28 cellular contexts compared by ENCODE assay signal in the genomic region with DNA sequence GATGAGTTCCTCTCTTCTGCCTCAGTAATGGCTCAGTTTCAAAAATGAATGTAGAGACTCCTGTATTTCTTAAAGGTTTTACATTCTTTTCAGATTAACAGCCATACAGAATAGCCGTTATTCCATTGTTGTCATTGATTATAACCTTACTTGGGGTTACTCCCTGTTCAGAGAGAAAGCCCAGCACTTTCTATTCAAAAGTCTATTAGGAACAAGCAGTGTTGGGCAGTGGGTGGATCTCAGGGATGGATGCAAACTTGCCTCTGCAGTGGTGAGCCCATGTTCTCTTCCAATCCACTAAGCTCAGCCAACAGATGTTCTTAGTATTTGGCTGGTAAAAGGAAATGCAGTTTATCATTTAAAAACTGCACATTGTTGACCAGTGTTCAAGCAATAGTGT.
"Had no signal": no experiment of that assay in that cellular context is flagged by ENCODE, and none has a peak within 500 bp of the region (broad histone marks: within the 10 kb centered on the region; RNA-seq: fewer than 3 reads in every experiment).

No MANE protein-coding gene starts in this region.

- H3K9me3 ChIP-seq: SJCRH30 had no signal

- DNase-seq: activated CD4-positive, alpha-beta memory T cell treated with anti-CD3 and anti-CD28 coated beads, Interleukin-2, amount 10 ng/mL, durations not matched to agents 7 days and 5 days; activated CD4-positive, alpha-beta T cell treated with anti-CD3 and anti-CD28 coated beads for 4 hours; activated CD8-positive, alpha-beta memory T cell treated with anti-CD3 and anti-CD28 coated beads for 24 hours; activated CD8-positive, alpha-beta memory T cell treated with anti-CD3 and anti-CD28 coated beads, Interleukin-2, amount 10 ng/mL, durations not matched to agents 7 days and 5 days; activated CD8-positive, alpha-beta memory T cell treated with anti-CD3 and anti-CD28 coated beads, Interleukin-2, amount 50 U/mL, for 48 hours; activated effector memory CD4-positive, alpha-beta T cell treated with Interleukin-2 at 50 U/mL for 16 hours; activated naive CD4-positive, alpha-beta T cell treated with anti-CD3 and anti-CD28 coated beads, Interleukin-2, amount 10 ng/mL, durations not matched to agents 7 days and 5 days; activated naive CD8-positive, alpha-beta T cell treated with anti-CD3 and anti-CD28 coated beads, Interleukin-2, amount 50 U/mL, for 24 hours; activated T-cell treated with anti-CD3 and anti-CD28 coated beads, Interleukin-2, amount 50 U/mL, for 48 hours; anterior cingulate cortex; caudate nucleus; Karpas-422; KBM-7; NCI-H1105; NCI-H1417 treated with DMSO at 0.1 percent for 48 hours; NCI-H187 treated with DMSO at 0.1 percent for 48 hours; NCI-H2081; NCI-H226; NCI-H446 treated with DMSO at 0.1 percent for 48 hours; NCI-H524; SHP77; SJCRH30; SW 1271 had no signal

- H3K4me1 ChIP-seq: SJCRH30 had no signal

- H3K4me3 ChIP-seq: SJCRH30, SK-N-MC had no signal

- ATAC-seq: activated CD4-positive, CD25-positive, alpha-beta regulatory T cell treated with anti-CD3 and anti-CD28 coated beads, Interleukin-2, amount 50 U/mL, for 24 hours; activated CD8-positive, alpha-beta memory T cell treated with anti-CD3 and anti-CD28 coated beads, Interleukin-2, amount 10 ng/mL, durations not matched to agents 7 days and 5 days; activated naive CD8-positive, alpha-beta T cell treated with anti-CD3 and anti-CD28 coated beads, Interleukin-2, amount 50 U/mL, for 24 hours; Panc1 had no signal

- H3K4me1 Mint-ChIP-seq: activated CD4-positive, alpha-beta memory T cell treated with anti-CD3 and anti-CD28 coated beads, Interleukin-2, amount 10 ng/mL, durations not matched to agents 7 days and 5 days; activated CD8-positive, alpha-beta memory T cell treated with anti-CD3 and anti-CD28 coated beads, Interleukin-2, amount 10 ng/mL, durations not matched to agents 7 days and 5 days; activated naive CD4-positive, alpha-beta T cell treated with anti-CD3 and anti-CD28 coated beads, Interleukin-2, amount 10 ng/mL, durations not matched to agents 7 days and 5 days; activated naive CD8-positive, alpha-beta T cell treated with anti-CD3 and anti-CD28 coated beads, Interleukin-2, amount 50 U/mL, for 24 hours had no signal

- H3K36me3 Mint-ChIP-seq: activated CD8-positive, alpha-beta memory T cell treated with anti-CD3 and anti-CD28 coated beads, Interleukin-2, amount 10 ng/mL, durations not matched to agents 7 days and 5 days; activated naive CD4-positive, alpha-beta T cell treated with anti-CD3 and anti-CD28 coated beads, Interleukin-2, amount 10 ng/mL, durations not matched to agents 7 days and 5 days; activated naive CD8-positive, alpha-beta T cell; brain had no signal

- H3K4me3 Mint-ChIP-seq: activated CD4-positive, alpha-beta memory T cell treated with anti-CD3 and anti-CD28 coated beads, Interleukin-2, amount 10 ng/mL, durations not matched to agents 7 days and 5 days; activated CD8-positive, alpha-beta memory T cell treated with anti-CD3 and anti-CD28 coated beads, Interleukin-2, amount 10 ng/mL, durations not matched to agents 7 days and 5 days; activated naive CD4-positive, alpha-beta T cell treated with anti-CD3 and anti-CD28 coated beads, Interleukin-2, amount 10 ng/mL, durations not matched to agents 7 days and 5 days; activated naive CD8-positive, alpha-beta T cell; activated naive CD8-positive, alpha-beta T cell treated with anti-CD3 and anti-CD28 coated beads, Interleukin-2, amount 50 U/mL, for 24 hours; brain had no signal

- H3K27me3 Mint-ChIP-seq: activated CD4-positive, alpha-beta memory T cell treated with anti-CD3 and anti-CD28 coated beads, Interleukin-2, amount 10 ng/mL, durations not matched to agents 7 days and 5 days; activated CD8-positive, alpha-beta memory T cell treated with anti-CD3 and anti-CD28 coated beads, Interleukin-2, amount 10 ng/mL, durations not matched to agents 7 days and 5 days; activated naive CD4-positive, alpha-beta T cell treated with anti-CD3 and anti-CD28 coated beads, Interleukin-2, amount 10 ng/mL, durations not matched to agents 7 days and 5 days; activated naive CD8-positive, alpha-beta T cell; activated naive CD8-positive, alpha-beta T cell treated with anti-CD3 and anti-CD28 coated beads, Interleukin-2, amount 50 U/mL, for 24 hours; brain had no signal

- H3K36me3 ChIP-seq: SJCRH30 had no signal

- H3K27ac ChIP-seq: SJCRH30, SK-N-MC had no signal

- H3K9me3 Mint-ChIP-seq: activated CD4-positive, alpha-beta memory T cell treated with anti-CD3 and anti-CD28 coated beads, Interleukin-2, amount 10 ng/mL, durations not matched to agents 7 days and 5 days; activated naive CD4-positive, alpha-beta T cell treated with anti-CD3 and anti-CD28 coated beads, Interleukin-2, amount 10 ng/mL, durations not matched to agents 7 days and 5 days; activated naive CD8-positive, alpha-beta T cell treated with anti-CD3 and anti-CD28 coated beads, Interleukin-2, amount 50 U/mL, for 24 hours; brain had no signal

- H3K27ac Mint-ChIP-seq: activated CD4-positive, alpha-beta memory T cell treated with anti-CD3 and anti-CD28 coated beads, Interleukin-2, amount 10 ng/mL, durations not matched to agents 7 days and 5 days; activated CD8-positive, alpha-beta memory T cell treated with anti-CD3 and anti-CD28 coated beads, Interleukin-2, amount 10 ng/mL, durations not matched to agents 7 days and 5 days; activated naive CD4-positive, alpha-beta T cell treated with anti-CD3 and anti-CD28 coated beads, Interleukin-2, amount 10 ng/mL, durations not matched to agents 7 days and 5 days; activated naive CD8-positive, alpha-beta T cell; activated naive CD8-positive, alpha-beta T cell treated with anti-CD3 and anti-CD28 coated beads, Interleukin-2, amount 50 U/mL, for 24 hours had no signal

- H3K27me3 ChIP-seq: SJCRH30 had no signal
